40 cellular contexts compared by ENCODE assay signal in the genomic region with DNA sequence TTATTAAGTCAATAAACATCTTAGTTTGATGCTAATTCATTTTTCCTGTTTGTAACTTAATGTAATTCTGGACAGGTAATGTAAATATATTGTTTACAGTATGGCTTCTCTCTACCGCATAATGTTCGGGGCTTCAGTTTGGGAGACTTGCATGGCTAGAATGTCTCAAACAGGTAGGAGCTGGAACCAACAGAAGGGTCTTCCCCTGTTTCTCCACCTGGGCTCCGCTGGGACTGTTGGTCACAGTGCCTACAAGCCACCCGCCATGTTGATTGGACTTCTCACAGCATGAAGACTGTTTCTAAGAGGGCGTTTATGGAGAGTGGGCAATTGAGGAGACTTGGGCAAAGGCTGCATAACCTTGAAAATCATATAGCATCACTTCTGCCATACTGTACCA.
"Had no signal": no experiment of that assay in that cellular context is flagged by ENCODE, and none has a peak within 500 bp of the region (broad histone marks: within the 10 kb centered on the region; RNA-seq: fewer than 3 reads in every experiment).

No MANE protein-coding gene starts in this region.

- H3K9me3 Mint-ChIP-seq: activated naive CD4-positive, alpha-beta T cell treated with anti-CD3 and anti-CD28 coated beads, Interleukin-2, amount 10 ng/mL, durations not matched to agents 7 days and 5 days; activated naive CD8-positive, alpha-beta T cell treated with anti-CD3 and anti-CD28 coated beads, Interleukin-2, amount 10 ng/mL, durations not matched to agents 7 days and 5 days; activated T-helper 1 cell treated with anti-CD3 and anti-CD28 coated beads, Interleukin-12 subunit alpha, Interleukin-12 subunit beta, Interleukin-2, Interleukin-4 antibody, amounts not matched to agents 30 ng/mL and 10 ng/mL and 1 ng/mL, durations not matched to agents 14 hours and 24 hours and 36 hours; activated T-helper 2 cell treated with anti-CD3 and anti-CD28 coated beads, Interferon-gamma antibody, Interleukin-2, Interleukin-4, amounts not matched to agents 10 μg/mL and 5 μg/mL and 100 μg/mL, durations not matched to agents 14 hours and 24 hours and 36 hours had no signal

- FAIRE-seq: astrocyte, bronchial epithelial cell had no signal

- H3K27me3 ChIP-seq: adrenal gland, ascending aorta, body of pancreas, brain microvascular endothelial cell, breast epithelium, cardiac muscle cell had no signal

- H3K36me3 Mint-ChIP-seq: activated naive CD4-positive, alpha-beta T cell treated with anti-CD3 and anti-CD28 coated beads, Interleukin-2, amount 10 ng/mL, durations not matched to agents 7 days and 5 days; activated naive CD4-positive, alpha-beta T cell treated with anti-CD3 and anti-CD28 coated beads, Interleukin-2, amount 50 U/mL, for 24 hours; activated naive CD8-positive, alpha-beta T cell treated with anti-CD3 and anti-CD28 coated beads for 36 hours; activated naive CD8-positive, alpha-beta T cell treated with anti-CD3 and anti-CD28 coated beads, Interleukin-2, amount 10 ng/mL, durations not matched to agents 7 days and 5 days; brain had no signal

- H3K9me3 ChIP-seq: adrenal gland, ascending aorta, breast epithelium had no signal

- ATAC-seq: activated naive CD4-positive, alpha-beta T cell treated with anti-CD3 and anti-CD28 coated beads, Interleukin-2, amount 50 U/mL, for 72 hours; activated naive CD8-positive, alpha-beta T cell treated with anti-CD3 and anti-CD28 coated beads, Interleukin-2, amount 50 U/mL, for 24 hours; activated T-cell treated with anti-CD3 and anti-CD28 coated beads, Interleukin-2, amount 50 U/mL, for 4 hours; activated T-cell treated with anti-CD3 and anti-CD28 coated beads, Interleukin-2, amount 50 U/mL, for 72 hours; activated T-helper 17 cell treated with anti-CD3 and anti-CD28 coated beads, Interleukin-2, amount 50 U/mL, for 72 hours; body of pancreas had no signal

- H3K4me1 Mint-ChIP-seq: activated naive CD4-positive, alpha-beta T cell treated with anti-CD3 and anti-CD28 coated beads, Interleukin-2, amount 10 ng/mL, durations not matched to agents 7 days and 5 days; activated naive CD4-positive, alpha-beta T cell treated with anti-CD3 and anti-CD28 coated beads, Interleukin-2, amount 50 U/mL, for 24 hours; activated naive CD8-positive, alpha-beta T cell treated with anti-CD3 and anti-CD28 coated beads for 36 hours; activated naive CD8-positive, alpha-beta T cell treated with anti-CD3 and anti-CD28 coated beads, Interleukin-2, amount 10 ng/mL, durations not matched to agents 7 days and 5 days; activated naive CD8-positive, alpha-beta T cell treated with anti-CD3 and anti-CD28 coated beads, Interleukin-2, amount 50 U/mL, for 24 hours; activated T-helper 17 cell treated with anti-CD3 and anti-CD28 coated beads, Interleukin-2, amount 50 U/mL, for 72 hours; central memory CD8-positive, alpha-beta T cell had no signal

- H3K4me1 ChIP-seq: adrenal gland, ascending aorta, body of pancreas, breast epithelium had no signal

- H3K27ac Mint-ChIP-seq: activated naive CD4-positive, alpha-beta T cell treated with anti-CD3 and anti-CD28 coated beads for 36 hours; activated naive CD4-positive, alpha-beta T cell treated with anti-CD3 and anti-CD28 coated beads, Interleukin-2, amount 10 ng/mL, durations not matched to agents 7 days and 5 days; activated naive CD4-positive, alpha-beta T cell treated with anti-CD3 and anti-CD28 coated beads, Interleukin-2, amount 50 U/mL, for 24 hours; activated naive CD4-positive, alpha-beta T cell treated with anti-CD3 and anti-CD28 coated beads, Interleukin-2, amount 50 U/mL, for 72 hours; activated naive CD8-positive, alpha-beta T cell; activated naive CD8-positive, alpha-beta T cell treated with anti-CD3 and anti-CD28 coated beads for 36 hours; activated naive CD8-positive, alpha-beta T cell treated with anti-CD3 and anti-CD28 coated beads, Interleukin-2, amount 10 ng/mL, durations not matched to agents 7 days and 5 days; activated naive CD8-positive, alpha-beta T cell treated with anti-CD3 and anti-CD28 coated beads, Interleukin-2, amount 50 U/mL, for 24 hours; activated T-cell treated with anti-CD3 and anti-CD28 coated beads, Interleukin-2, amount 50 U/mL, for 24 hours; activated T-cell treated with anti-CD3 and anti-CD28 coated beads, Interleukin-2, amount 50 U/mL, for 72 hours; activated T-helper 1 cell treated with anti-CD3 and anti-CD28 coated beads, Interleukin-12 subunit alpha, Interleukin-12 subunit beta, Interleukin-2, Interleukin-4 antibody, amounts not matched to agents 30 ng/mL and 10 ng/mL and 1 ng/mL, durations not matched to agents 14 hours and 24 hours and 36 hours; activated T-helper 17 cell treated with anti-CD3 and anti-CD28 coated beads, Interleukin-2, amount 50 U/mL, for 72 hours; activated T-helper 2 cell treated with anti-CD3 and anti-CD28 coated beads, Interferon-gamma antibody, Interleukin-2, Interleukin-4, amounts not matched to agents 10 μg/mL and 5 μg/mL and 100 μg/mL, durations not matched to agents 14 hours and 24 hours and 36 hours; brain had no signal

- H3K27me3 Mint-ChIP-seq: activated naive CD4-positive, alpha-beta T cell treated with anti-CD3 and anti-CD28 coated beads, Interleukin-2, amount 10 ng/mL, durations not matched to agents 7 days and 5 days; activated naive CD8-positive, alpha-beta T cell treated with anti-CD3 and anti-CD28 coated beads, Interleukin-2, amount 10 ng/mL, durations not matched to agents 7 days and 5 days; activated naive CD8-positive, alpha-beta T cell treated with anti-CD3 and anti-CD28 coated beads, Interleukin-2, amount 50 U/mL, for 24 hours; brain; central memory CD8-positive, alpha-beta T cell had no signal

- H3K36me3 ChIP-seq: adrenal gland, ascending aorta, brain microvascular endothelial cell, breast epithelium, cardiac muscle cell had no signal

- H3K27ac ChIP-seq: adrenal gland, ascending aorta, body of pancreas, brain microvascular endothelial cell, breast epithelium, cardiac muscle cell had no signal

- H3K4me3 Mint-ChIP-seq: activated naive CD4-positive, alpha-beta T cell treated with anti-CD3 and anti-CD28 coated beads for 36 hours; activated naive CD4-positive, alpha-beta T cell treated with anti-CD3 and anti-CD28 coated beads, Interleukin-2, amount 10 ng/mL, durations not matched to agents 7 days and 5 days; activated naive CD4-positive, alpha-beta T cell treated with anti-CD3 and anti-CD28 coated beads, Interleukin-2, amount 50 U/mL, for 24 hours; activated naive CD8-positive, alpha-beta T cell; activated naive CD8-positive, alpha-beta T cell treated with anti-CD3 and anti-CD28 coated beads for 36 hours; activated naive CD8-positive, alpha-beta T cell treated with anti-CD3 and anti-CD28 coated beads, Interleukin-2, amount 10 ng/mL, durations not matched to agents 7 days and 5 days; activated naive CD8-positive, alpha-beta T cell treated with anti-CD3 and anti-CD28 coated beads, Interleukin-2, amount 50 U/mL, for 24 hours; activated T-cell treated with anti-CD3 and anti-CD28 coated beads, Interleukin-2, amount 50 U/mL, for 24 hours; activated T-cell treated with anti-CD3 and anti-CD28 coated beads, Interleukin-2, amount 50 U/mL, for 4 hours; activated T-cell treated with anti-CD3 and anti-CD28 coated beads, Interleukin-2, amount 50 U/mL, for 72 hours; activated T-helper 1 cell treated with anti-CD3 and anti-CD28 coated beads, Interleukin-12 subunit alpha, Interleukin-12 subunit beta, Interleukin-2, Interleukin-4 antibody, amounts not matched to agents 30 ng/mL and 10 ng/mL and 1 ng/mL, durations not matched to agents 14 hours and 24 hours and 36 hours; activated T-helper 17 cell treated with anti-CD3 and anti-CD28 coated beads, Interleukin-2, amount 50 U/mL, for 72 hours; brain; central memory CD8-positive, alpha-beta T cell had no signal

- DNase-seq: activated effector memory CD4-positive, alpha-beta T cell treated with anti-CD3 and anti-CD28 coated beads, Interleukin-2, amount 50 U/mL, for 16 hours; activated effector memory CD4-positive, alpha-beta T cell treated with Interleukin-2 at 50 U/mL for 16 hours; activated gamma-delta T cell; activated gamma-delta T cell treated with Interleukin-2 at 50 U/mL for 16 hours; activated naive CD4-positive, alpha-beta T cell; activated naive CD4-positive, alpha-beta T cell treated with anti-CD3 and anti-CD28 coated beads for 36 hours; activated naive CD4-positive, alpha-beta T cell treated with anti-CD3 and anti-CD28 coated beads, Interleukin-2, amount 10 ng/mL, durations not matched to agents 7 days and 5 days; activated naive CD4-positive, alpha-beta T cell treated with anti-CD3 and anti-CD28 coated beads, Interleukin-2, amount 50 U/mL, for 16 hours; activated naive CD4-positive, alpha-beta T cell treated with Interleukin-2 at 50 U/mL for 16 hours; activated naive CD8-positive, alpha-beta T cell treated with anti-CD3 and anti-CD28 coated beads for 36 hours; activated naive CD8-positive, alpha-beta T cell treated with anti-CD3 and anti-CD28 coated beads, Interleukin-2, amount 10 ng/mL, durations not matched to agents 7 days and 5 days; activated naive CD8-positive, alpha-beta T cell treated with anti-CD3 and anti-CD28 coated beads, Interleukin-2, amount 50 U/mL, for 24 hours; activated T-cell treated with anti-CD3 and anti-CD28 coated beads, Interleukin-2, amount 50 U/mL, for 1 hour; activated T-cell treated with anti-CD3 and anti-CD28 coated beads, Interleukin-2, amount 50 U/mL, for 24 hours; activated T-cell treated with anti-CD3 and anti-CD28 coated beads, Interleukin-2, amount 50 U/mL, for 4 hours; activated T-cell treated with anti-CD3 and anti-CD28 coated beads, Interleukin-2, amount 50 U/mL, for 48 hours; activated T-cell treated with anti-CD3 and anti-CD28 coated beads, Interleukin-2, amount 50 U/mL, for 72 hours; adrenal gland; amniotic stem cell; amygdala; anterior cingulate cortex; aorta; body of pancreas; brain microvascular endothelial cell; caudate nucleus; central memory CD4-positive, alpha-beta T cell; cerebellar nuclear complex had no signal

- H3K4me3 ChIP-seq: adrenal gland, ascending aorta, body of pancreas, breast epithelium, cardiac muscle cell had no signal
